Comparison of ENCODE assay signal across 18 cellular contexts in genomic region chr14:76117789-76118188, GRCh38. TPM values are rescaled to one million over a fixed set of nuclear protein-coding genes. Genes with fewer than 3 reads are reported as not detected.
DNase-seq lines count a peak whose midpoint lies in the region; FAIRE-seq lines count a peak whose summit lies in the region.
"Had no signal": no experiment of that assay in that cellular context is flagged by ENCODE, and none has a peak within 500 bp of the region (broad histone marks: within the 10 kb centered on the region; RNA-seq: fewer than 3 reads in every experiment).

No MANE protein-coding gene starts in this region.

- H3K9me3 Mint-ChIP-seq in activated T-cell treated with anti-CD3 and anti-CD28 coated beads, Interleukin-2, amount 50 U/mL, for 24 hours = no peaks in the 10 kb centered on the region
- H3K9me3 Mint-ChIP-seq: activated CD4-positive, alpha-beta T cell treated with anti-CD3 and anti-CD28 coated beads, Interleukin-2, amount 10 ng/mL, durations not matched to agents 7 days and 5 days had no signal

- H3K36me3 Mint-ChIP-seq in activated T-cell treated with anti-CD3 and anti-CD28 coated beads, Interleukin-2, amount 50 U/mL, for 24 hours (ENCODE audit: low read depth) = no peaks in the 10 kb centered on the region

- peaks cover 12% of the 10 kb centered on the region for H3K27me3 Mint-ChIP-seq in activated T-cell treated with anti-CD3 and anti-CD28 coated beads, Interleukin-2, amount 50 U/mL, for 24 hours
- H3K27me3 Mint-ChIP-seq: activated CD4-positive, alpha-beta T cell treated with anti-CD3 and anti-CD28 coated beads, Interleukin-2, amount 10 ng/mL, durations not matched to agents 7 days and 5 days had no signal

- peak; percentile 73 for FAIRE-seq in urothelium cell line (lab: Jason Lieb, UNC)
- FAIRE-seq: bronchial epithelial cell, endothelial cell of umbilical vein, TTC549 had no signal

- no peaks in the 10 kb centered on the region for H3K4me1 Mint-ChIP-seq in activated T-cell treated with anti-CD3 and anti-CD28 coated beads, Interleukin-2, amount 50 U/mL, for 24 hours (ENCODE audit: low read depth)
- H3K4me1 Mint-ChIP-seq: activated CD4-positive, alpha-beta T cell treated with anti-CD3 and anti-CD28 coated beads, Interleukin-2, amount 10 ng/mL, durations not matched to agents 7 days and 5 days had no signal

- DNase-seq in NCI-H1092 (lab: John Stamatoyannopoulos, UW) (peak; percentile 46), NCI-H2107 treated with DMSO at 0.1 percent for 48 hours (lab: John Stamatoyannopoulos, UW; ENCODE audit: unreplicated experiment) (peak; percentile 90), NCI-H82 treated with DMSO at 0.1 percent for 48 hours (lab: John Stamatoyannopoulos, UW; ENCODE audit: unreplicated experiment) (peak; percentile 29), urothelium cell line (ENCODE audit: low spot score) (no peak), hippocampal formation (lab: John Stamatoyannopoulos, UW) (no peak), mesenteric fat pad (ENCODE audit: low spot score) (no peak)
- no peak for DNase-seq in activated T-cell treated with anti-CD3 and anti-CD28 coated beads, Interleukin-2, amount 50 U/mL, for 24 hours
- DNase-seq: activated CD4-positive, alpha-beta T cell treated with anti-CD3 and anti-CD28 coated beads, Interleukin-2, amount 10 ng/mL, durations not matched to agents 7 days and 5 days; activated gamma-delta T cell treated with Interleukin-2 at 50 U/mL for 16 hours; adrenal gland; H7; occipital lobe; right cardiac atrium; stimulated activated naive CD4-positive, alpha-beta T cell treated with Interleukin-2 at 50 U/mL for 16 hours; tibial artery had no signal

- no peak overlapping the region for H3K27ac Mint-ChIP-seq in activated T-cell treated with anti-CD3 and anti-CD28 coated beads, Interleukin-2, amount 50 U/mL, for 24 hours
- H3K27ac Mint-ChIP-seq: activated CD4-positive, alpha-beta T cell treated with anti-CD3 and anti-CD28 coated beads, Interleukin-2, amount 10 ng/mL, durations not matched to agents 7 days and 5 days had no signal

- H3K4me3 Mint-ChIP-seq in activated T-cell treated with anti-CD3 and anti-CD28 coated beads, Interleukin-2, amount 50 U/mL, for 24 hours = no peak overlapping the region
- H3K4me3 Mint-ChIP-seq: activated CD4-positive, alpha-beta T cell treated with anti-CD3 and anti-CD28 coated beads, Interleukin-2, amount 10 ng/mL, durations not matched to agents 7 days and 5 days had no signal

RNA-seq across cellular contexts. Expression of gene GPATCH2L, which starts 33.9 kb away (rescaled TPM):
- 49.3 TPM for total RNA-seq in mesenteric fat pad

Comparison
In these comparisons a context has a peak if more than half of its experiments do, and no peak if none do; other contexts are left out.
1. DNase-seq: peak in NCI-H1092 (single experiment), NCI-H2107 treated with DMSO at 0.1 percent for 48 hours (single experiment) and NCI-H82 treated with DMSO at 0.1 percent for 48 hours (single experiment); none in urothelium cell line (single experiment), activated T-cell treated with anti-CD3 and anti-CD28 coated beads, Interleukin-2, amount 50 U/mL, for 24 hours (single experiment), hippocampal formation (0 of 2) and mesenteric fat pad (single experiment).